In the genomic region with DNA sequence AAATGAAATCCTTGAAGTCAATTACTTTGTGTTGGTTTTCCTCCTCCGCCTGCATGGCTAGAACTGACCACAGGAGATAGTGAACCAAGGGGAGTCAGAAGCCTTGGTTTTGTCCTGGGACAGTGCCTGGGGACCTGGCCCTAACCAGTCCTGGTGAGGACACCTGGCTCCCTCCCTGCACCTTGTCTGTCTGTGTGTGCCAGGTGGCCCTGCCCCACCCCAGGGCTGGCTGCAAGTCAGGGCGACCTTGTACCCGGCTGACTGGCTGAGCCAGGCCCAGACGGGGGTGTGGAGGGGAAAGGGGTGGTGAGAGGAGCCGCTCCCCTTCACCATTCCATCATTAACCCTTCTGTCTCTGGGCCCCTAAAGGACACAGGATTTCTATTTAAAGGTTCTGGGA, we compare ENCODE assay signal across 17 cellular contexts. TPM values are rescaled to one million over a fixed set of nuclear protein-coding genes. Genes with fewer than 3 reads are reported as not detected.
DNase-seq lines count a peak whose midpoint lies in the region; ATAC-seq and TF ChIP-seq lines count a peak whose summit lies in the region.
"Had no signal": no experiment of that assay in that cellular context is flagged by ENCODE, and none has a peak within 500 bp of the region (broad histone marks: within the 10 kb centered on the region; RNA-seq: fewer than 3 reads in every experiment).

No MANE protein-coding gene starts in this region.

- H3K4me3 Mint-ChIP-seq in neural crest cell, result peak overlapping the region; percentile 70
- H3K4me3 Mint-ChIP-seq: T-cell, WTC11 had no signal

- H3K4me3 ChIP-seq in esophagus (ENCODE audit: low read depth in 1 of 2, low read length in 2 of 2) (peak overlapping the region; percentile 14 to 85), WERI-Rb-1 (ENCODE audit: low read depth, low read length) (no peak overlapping the region)
- H3K4me3 ChIP-seq: HAP-1 had no signal

- H3K9me3 ChIP-seq in esophagus (ENCODE audit: control insufficient read depth in 2 of 2, insufficient read depth in 1 of 2, low read depth in 1 of 2, low read length in 1 of 2) (no peaks in the 10 kb centered on the region), WERI-Rb-1 (ENCODE audit: severe bottlenecking) (no peaks in the 10 kb centered on the region)
- H3K9me3 ChIP-seq: HAP-1 had no signal

- no peaks in the 10 kb centered on the region for H3K27me3 Mint-ChIP-seq in neural crest cell (ENCODE audit: low read depth)
- H3K27me3 Mint-ChIP-seq: CD8-positive, alpha-beta memory T cell; T-cell had no signal

- intact Hi-C loops in left ventricle myocardium superior (cut with micrococcal nuclease), result no loop called here
- intact Hi-C loops in Right ventricle myocardium inferior (cut with DNase I), result no loop called here

- peaks cover 12% of the 10 kb centered on the region for H3K4me1 Mint-ChIP-seq in neural crest cell

- DNase-seq in left ventricle myocardium superior (no peak), Right ventricle myocardium inferior (ENCODE audit: missing footprints) (no peak), neural crest cell (ENCODE audit: low read depth, low spot score) (no peak), OCI-M2 (lab: John Stamatoyannopoulos, UW; ENCODE audit: unreplicated experiment) (no peak), WERI-Rb-1 (no peak)
- DNase-seq: CD8-positive, alpha-beta memory T cell; effector CD4-positive, alpha-beta T cell; NCI-H1694 treated with DMSO at 0.1 percent for 48 hours; NCI-H524 treated with DMSO at 0.1 percent for 48 hours; T-cell had no signal

- TF ChIP-seq CTCF in neural crest cell (conservative IDR thresholded peaks at IDR 0.05), result no peak
- no peak for TF ChIP-seq CTCF in WERI-Rb-1 (IDR thresholded peaks at IDR 0.05; ENCODE audit: low read depth, low read length)

- peaks cover 3% of the 10 kb centered on the region for H3K36me3 Mint-ChIP-seq in neural crest cell (ENCODE audit: low read depth)
- H3K36me3 Mint-ChIP-seq: T-cell had no signal

- H3K4me1 ChIP-seq in esophagus (ENCODE audit: control insufficient read depth in 2 of 2, insufficient read depth in 2 of 2, low read length in 1 of 2), result peaks cover 3 to 14% of the 10 kb centered on the region in 2 donors
- H3K4me1 ChIP-seq: HAP-1 had no signal

- H3K36me3 ChIP-seq in esophagus (ENCODE audit: control insufficient read depth in 2 of 2, insufficient read depth in 2 of 2, low read length in 1 of 2) (peaks cover 0 to 7% of the 10 kb centered on the region in 2 donors), WERI-Rb-1 (peaks cover 30% of the 10 kb centered on the region)

- H3K27ac Mint-ChIP-seq in neural crest cell (ENCODE audit: unreplicated experiment), result no peak overlapping the region
- H3K27ac Mint-ChIP-seq: T-cell, WTC11 had no signal

- no peaks in the 10 kb centered on the region for H3K9me3 Mint-ChIP-seq in neural crest cell
- H3K9me3 Mint-ChIP-seq: CD8-positive, alpha-beta memory T cell; T-cell; WTC11 had no signal

- H3K27me3 ChIP-seq in esophagus (ENCODE audit: control insufficient read depth in 1 of 2, insufficient read depth in 2 of 2, low read length in 2 of 2) (no peaks in the 10 kb centered on the region), WERI-Rb-1 (ENCODE audit: insufficient read depth, low read depth, severe bottlenecking) (no peaks in the 10 kb centered on the region)
- H3K27me3 ChIP-seq: foreskin keratinocyte had no signal

- WGBS in esophagus, 2 donors, result 27 to 30% methylated on average over 5 of the region's 5 CpGs

- H3K27ac ChIP-seq in esophagus (ENCODE audit: low read depth in 2 of 2, low read length in 1 of 2) (peak overlapping the region; percentile 97 to 100), WERI-Rb-1 (no peak overlapping the region)
- H3K27ac ChIP-seq: foreskin keratinocyte, HL-60 had no signal

- ATAC-seq in left ventricle myocardium superior, result peak; percentile 3
- no peak for ATAC-seq in Right ventricle myocardium inferior
- no peak for ATAC-seq in HG02763 (IDR thresholded peaks at IDR 0.05; ENCODE audit: unreplicated experiment)
- no peak for ATAC-seq in GM18867 (IDR thresholded peaks at IDR 0.05; ENCODE audit: unreplicated experiment)
- ATAC-seq: T-cell, WTC11 had no signal

RNA-seq across cellular contexts. Expression of gene RAPGEFL1, which starts 3.4 kb away (rescaled TPM):
- 3.8 TPM for total RNA-seq in left ventricle myocardium superior
- 2.1 TPM for total RNA-seq in Right ventricle myocardium inferior
- 100 to 1,000 TPM; 109 to 282 TPM for polyA plus RNA-seq in esophagus
- total RNA-seq in neural crest cell, result 23.3 and 24.1 TPM in 2 replicates

RNA-seq across cellular contexts. Expression of gene WIPF2, which starts 38.4 kb away (rescaled TPM):
- total RNA-seq in left ventricle myocardium superior, result 11.3 TPM
- total RNA-seq in Right ventricle myocardium inferior, result 12.3 TPM
- polyA plus RNA-seq in esophagus, result 10 to 100 TPM in 1 of 2 donors, 1 to 10 TPM in 1; 9.1 to 15.3 TPM
- total RNA-seq in neural crest cell, result 28.7 and 30.2 TPM in 2 replicates

RNA-seq across cellular contexts. Expression of gene CASC3, which starts 40.4 kb away (rescaled TPM):
- 48.1 TPM for total RNA-seq in left ventricle myocardium superior
- 49.1 TPM for total RNA-seq in Right ventricle myocardium inferior
- polyA plus RNA-seq in esophagus, result 10 to 100 TPM; 24.3 to 24.6 TPM
- 130 and 138 TPM in 2 replicates for total RNA-seq in neural crest cell

RNA-seq across cellular contexts. Expression of gene MSL1, which starts 58.9 kb away (rescaled TPM):
- total RNA-seq in left ventricle myocardium superior (49.1 TPM), Right ventricle myocardium inferior (51.4 TPM), neural crest cell (147 and 153 TPM in 2 replicates)
- 10 to 100 TPM; 42.1 to 59.5 TPM for polyA plus RNA-seq in esophagus
